ENCODE assay signal across 1 cellular context in genomic region chr17:3916013-3916696, GRCh38.
TF ChIP-seq lines count a peak whose summit lies in the region.

P2RX1 (minus strand) TSS chr17:3916465; CDS start chr17:3916225, 240 bp downstream.

TF ChIP-seq in K562, 482 proteins besides CTCF, POLR2A, EP300 and RAD21 (continued from another document and continues in another):
- TF ChIP-seq ZFPM2 (CRISPR knock-in tag; IDR thresholded peaks at IDR 0.05) (no peak), NFIC (IDR thresholded peaks at IDR 0.05) (peak; percentile 16; the same call in 1 of the 2 replicates), TFAP4 (CRISPR knock-in tag; IDR thresholded peaks at IDR 0.05; ENCODE audit: borderline replicate concordance) (peak; percentile 74), FOXJ2 (tag; IDR thresholded peaks at IDR 0.05) (no peak), ZNF431 (CRISPR knock-in tag; IDR thresholded peaks at IDR 0.05) (no peak), HMBOX1 (IDR thresholded peaks at IDR 0.05) (no peak), NCOR1 (IDR thresholded peaks at IDR 0.05) (peak; percentile 48; the same call in 1 of the 2 replicates), STAT5B (CRISPR knock-in tag; IDR thresholded peaks at IDR 0.05) (no peak), ZMIZ1 (IDR thresholded peaks at IDR 0.05; ENCODE audit: low read depth in 2 of 2, low read length in 2 of 2) (peak in 1 of 2 experiments; percentile 38; a peak in 1 of 4 replicates), HSF4 (CRISPR knock-in tag; IDR thresholded peaks at IDR 0.05; ENCODE audit: borderline replicate concordance) (no peak), RUNX1 (IDR thresholded peaks at IDR 0.05; ENCODE audit: low read depth) (no peak), SIN3B (IDR thresholded peaks at IDR 0.05; ENCODE audit: low read depth) (no peak), CREB3 (tag; conservative IDR thresholded peaks at IDR 0.05; ENCODE audit: low read depth) (no peak), MXI1 (IDR thresholded peaks at IDR 0.05; ENCODE audit: low read depth, low read length) (no peak), ELF1 (tag; IDR thresholded peaks at IDR 0.05) (no peak), MAFK (IDR thresholded peaks at IDR 0.05; ENCODE audit: low read length) (no peak), GTF2E2 (tag; IDR thresholded peaks at IDR 0.05) (peak; percentile 58; the same call in 1 of the 2 replicates), MGA (IDR thresholded peaks at IDR 0.05) (peak; percentile 22; the same call in 1 of the 2 replicates), PCBP2 (IDR thresholded peaks at IDR 0.05; ENCODE audit: low read depth, low read length, poor library complexity, severe bottlenecking) (no peak), GTF2F1 (IDR thresholded peaks at IDR 0.05; ENCODE audit: low read depth, low read length) (no peak), MECOM (CRISPR knock-in tag; IDR thresholded peaks at IDR 0.05) (no peak), CCAR2 (IDR thresholded peaks at IDR 0.05; ENCODE audit: low read depth, low read length) (no peak), JUNB (CRISPR knock-in tag; conservative IDR thresholded peaks at IDR 0.05) (no peak), NFRKB (IDR thresholded peaks at IDR 0.05; ENCODE audit: low read depth) (no peak), ZSCAN32 (CRISPR knock-in tag; IDR thresholded peaks at IDR 0.05) (no peak), HDAC8 (tag; IDR thresholded peaks at IDR 0.05) (0 out of 2 replicates have a peak, but pooled peaks have one; percentile 22), RAD51 (IDR thresholded peaks at IDR 0.05; ENCODE audit: borderline replicate concordance, low read depth) (no peak), MBD2 (IDR thresholded peaks at IDR 0.05; ENCODE audit: borderline replicate concordance, low read depth) (0 out of 2 replicates have a peak, but pooled peaks have one; percentile 27), ZBTB40 (IDR thresholded peaks at IDR 0.05) (no peak), ZBTB40 (CRISPR knock-in tag; IDR thresholded peaks at IDR 0.05) (no peak)
